Comparison of ENCODE assay signal across 8 cellular contexts in the genomic region with DNA sequence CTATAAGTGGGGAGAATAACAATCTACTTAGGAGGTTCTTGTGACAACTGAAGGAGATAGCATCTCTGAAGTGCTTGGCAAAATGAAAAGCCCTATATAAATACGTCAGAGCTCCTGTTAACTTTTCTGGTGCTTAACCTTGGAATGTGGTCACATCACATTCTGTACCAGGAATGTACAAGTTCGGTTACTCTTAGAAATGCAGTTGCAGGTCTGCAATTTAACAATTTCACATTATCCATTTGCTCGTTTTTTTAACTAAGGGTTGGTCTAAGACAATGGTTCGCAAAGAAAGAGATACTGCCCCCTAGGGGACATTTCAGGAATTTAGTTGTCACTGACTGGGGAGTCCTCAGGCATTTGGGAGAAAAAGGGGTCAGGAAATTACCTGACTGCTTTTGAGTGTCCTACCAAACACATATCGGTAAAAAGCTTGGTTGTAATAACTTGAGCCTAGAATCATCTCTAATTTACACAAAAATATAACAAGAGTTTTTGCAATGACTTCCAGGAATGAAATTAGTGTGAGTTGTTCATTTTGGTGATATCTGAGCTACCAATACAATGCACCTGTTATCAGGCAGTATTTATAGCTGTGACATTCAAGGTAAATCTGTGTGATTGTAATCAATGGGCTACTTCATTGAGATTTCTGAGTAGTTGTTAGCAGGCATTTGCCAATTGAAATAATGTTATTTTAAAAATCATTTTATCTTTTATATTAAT. TPM values are rescaled to one million over a fixed set of nuclear protein-coding genes. Genes with fewer than 3 reads are reported as not detected.
DNase-seq lines count a peak whose midpoint lies in the region; ATAC-seq, FAIRE-seq and TF ChIP-seq lines count a peak whose summit lies in the region.

No MANE protein-coding gene starts in this region.

- in situ Hi-C loops in Panc1 (cut with HindIII; ENCODE audit: low pct_unique_long_range_greater_than_20kb, low sequenced_read_pairs): no loop called here

- intact Hi-C loops in Panc1 (cut with micrococcal nuclease; ENCODE audit: unreplicated experiment): loop anchor here (2.0 kb wide), 1 partner anchor 105 kb away; no protein-coding TSS in a partner anchor
- intact Hi-C loops in left ventricle myocardium superior (cut with micrococcal nuclease): loop anchor here (10.0 kb wide), 1 partner anchor 177 kb away; a partner anchor contains a TSS

- H3K36me3 Mint-ChIP-seq in CD8-positive, alpha-beta memory T cell: no peaks in the 10 kb centered on the region
- H3K36me3 Mint-ChIP-seq in activated naive CD8-positive, alpha-beta T cell treated with anti-CD3 and anti-CD28 coated beads, Interleukin-2, amount 50 U/mL, for 24 hours (ENCODE audit: low read depth): no peaks in the 10 kb centered on the region

- no TSS peak for BruUV-seq in Panc1 (replicated peaks; lab: Mats Ljungman, UMichigan)

- CTCF ChIA-PET in CD8-positive, alpha-beta memory T cell (lab: Charles Lee): interaction anchor here (0.9 to 6.8 kb wide), 18 partner anchors 9 to 370 kb away, joined by 3 to 69 read pairs (median 5); a partner anchor contains a TSS
- CTCF ChIA-PET in Panc1 (lab: Charles Lee): interaction anchor here (0.6 to 2.5 kb wide), 8 partner anchors 16 to 370 kb away, joined by 3 to 27 read pairs (median 4); a partner anchor contains a TSS

- POLR2A ChIA-PET in CD8-positive, alpha-beta memory T cell (lab: Charles Lee): interaction anchor here (0.9 kb wide), 1 partner anchor 12 kb away, joined by 3 read pairs; no protein-coding TSS in a partner anchor
- POLR2A ChIA-PET in Panc1 (lab: Charles Lee): no interaction called here

- H3K27ac ChIP-seq in CD8-positive, alpha-beta memory T cell (ENCODE audit: low read depth, low read length): no peak overlapping the region
- H3K27ac ChIP-seq in Panc1 (ENCODE audit: low read length) (no peak overlapping the region), small intestine (ENCODE audit: low read depth in 1 of 2, low read length in 1 of 2) (no peak overlapping the region)

- peaks cover 3 to 10% (median 5%) of the 10 kb centered on the region in 3 donors for H3K4me1 Mint-ChIP-seq in CD8-positive, alpha-beta memory T cell
- H3K4me1 Mint-ChIP-seq in activated naive CD8-positive, alpha-beta T cell treated with anti-CD3 and anti-CD28 coated beads, Interleukin-2, amount 50 U/mL, for 24 hours: peaks cover 12% of the 10 kb centered on the region

- H3K27ac Mint-ChIP-seq in CD8-positive, alpha-beta memory T cell: no peak overlapping the region
- H3K27ac Mint-ChIP-seq in activated naive CD8-positive, alpha-beta T cell treated with anti-CD3 and anti-CD28 coated beads, Interleukin-2, amount 50 U/mL, for 24 hours: no peak overlapping the region

- TF ChIP-seq CTCF in Panc1 (IDR thresholded peaks at IDR 0.05): peak; percentile 84

- H3K27me3 ChIP-seq in CD8-positive, alpha-beta memory T cell (ENCODE audit: insufficient read depth, low read length, poor library complexity, severe bottlenecking): no peaks in the 10 kb centered on the region
- H3K27me3 ChIP-seq in Panc1 (ENCODE audit: control insufficient read depth, insufficient read depth, low read length) (no peaks in the 10 kb centered on the region), small intestine (ENCODE audit: control insufficient read depth in 2 of 2, insufficient read depth in 2 of 2, low read length in 2 of 2) (no peaks in the 10 kb centered on the region)

- H3K36me3 ChIP-seq in CD8-positive, alpha-beta memory T cell (ENCODE audit: insufficient read depth, low read length): no peaks in the 10 kb centered on the region
- H3K36me3 ChIP-seq in Panc1 (ENCODE audit: control insufficient read depth, insufficient read depth, low read length) (no peaks in the 10 kb centered on the region), small intestine (ENCODE audit: control insufficient read depth in 2 of 2, insufficient read depth in 2 of 2, low read length in 2 of 2) (no peaks in the 10 kb centered on the region)

- H3K9me3 ChIP-seq in CD8-positive, alpha-beta memory T cell (ENCODE audit: low read length): no peaks in the 10 kb centered on the region
- H3K9me3 ChIP-seq in Panc1 (ENCODE audit: control insufficient read depth, insufficient read depth, low read depth, low read length) (no peaks in the 10 kb centered on the region), small intestine (ENCODE audit: control insufficient read depth, low read depth) (no peaks in the 10 kb centered on the region)

- H3K4me1 ChIP-seq in CD8-positive, alpha-beta memory T cell (ENCODE audit: insufficient read depth, low read length): peaks cover 9% of the 10 kb centered on the region
- H3K4me1 ChIP-seq in Panc1 (ENCODE audit: control insufficient read depth, insufficient read depth, low read length) (peaks cover 6% of the 10 kb centered on the region), small intestine (ENCODE audit: control insufficient read depth in 2 of 2, insufficient read depth in 1 of 2, low read depth in 1 of 2, low read length in 1 of 2) (peaks cover 0 to 4% of the 10 kb centered on the region in 2 donors)

- DNase-seq in CD8-positive, alpha-beta memory T cell: peak in 4 of 5 donors; percentile 42 to 77 (median 67)
- DNase-seq in HT1080 (ENCODE audit: low read depth) (peak; percentile 61), Panc1 (ENCODE audit: low read depth, low spot score) (peak; percentile 66), left ventricle myocardium superior (no peak), small intestine (peak; percentile 80)
- DNase-seq in activated naive CD8-positive, alpha-beta T cell treated with anti-CD3 and anti-CD28 coated beads, Interleukin-2, amount 50 U/mL, for 24 hours: peak; percentile 65

- ATAC-seq in GM18861 (IDR thresholded peaks at IDR 0.05; ENCODE audit: unreplicated experiment): peak; percentile 77
- ATAC-seq in Panc1: peak; percentile 80
- ATAC-seq in activated naive CD8-positive, alpha-beta T cell treated with anti-CD3 and anti-CD28 coated beads, Interleukin-2, amount 50 U/mL, for 24 hours: peak; percentile 78
- ATAC-seq in left ventricle myocardium superior: peak; percentile 31
- no peak for ATAC-seq in HG03097 (IDR thresholded peaks at IDR 0.05; ENCODE audit: low FRiP score, unreplicated experiment)

- FAIRE-seq in small intestine (lab: Jason Lieb, UNC): no peak

- H3K4me3 ChIP-seq in CD8-positive, alpha-beta memory T cell (ENCODE audit: low read length): no peak overlapping the region
- H3K4me3 ChIP-seq in Panc1 (ENCODE audit: low read depth in 2 of 2, low read length in 2 of 2) (no peak overlapping the region), small intestine (ENCODE audit: low read depth in 1 of 2, low read length in 2 of 2) (no peak overlapping the region)

- peaks cover 19 to 42% of the 10 kb centered on the region in 2 donors for H3K27me3 Mint-ChIP-seq in CD8-positive, alpha-beta memory T cell
- H3K27me3 Mint-ChIP-seq in activated naive CD8-positive, alpha-beta T cell treated with anti-CD3 and anti-CD28 coated beads, Interleukin-2, amount 50 U/mL, for 24 hours: no peaks in the 10 kb centered on the region

- 3 to 6% (median 6%) methylated on average over 5 of the region's 5 CpGs for WGBS in small intestine, 3 donors

- no peaks in the 10 kb centered on the region for H3K9me3 Mint-ChIP-seq in CD8-positive, alpha-beta memory T cell
- no peaks in the 10 kb centered on the region for H3K9me3 Mint-ChIP-seq in activated naive CD8-positive, alpha-beta T cell treated with anti-CD3 and anti-CD28 coated beads, Interleukin-2, amount 50 U/mL, for 24 hours

- peak overlapping the region in 1 of 7 donors; percentile 47 for H3K4me3 Mint-ChIP-seq in CD8-positive, alpha-beta memory T cell
- no peak overlapping the region for H3K4me3 Mint-ChIP-seq in activated naive CD8-positive, alpha-beta T cell treated with anti-CD3 and anti-CD28 coated beads, Interleukin-2, amount 50 U/mL, for 24 hours

RNA-seq across cellular contexts. Expression of a gene that starts 5.4 kb away (rescaled TPM):
- total RNA-seq in CD8-positive, alpha-beta memory T cell: 1 to 10 TPM; 2.1 TPM
- not detected for polyA plus RNA-seq in CD8-positive, alpha-beta memory T cell
- total RNA-seq in HT1080 (2014; rRNA removed; shearing (Covaris generic)): 55.7 and 61.2 TPM in 2 replicates
- 108 and 109 TPM in 2 replicates for polyA plus RNA-seq in HT1080 (2015; cell fraction: cytosol; rRNA removed)
- 89.7 and 96.6 TPM in 2 replicates for polyA plus RNA-seq in HT1080 (2015; cell fraction: nucleus; rRNA removed)
- total RNA-seq in Panc1 (2021; ENCODE audit: unreplicated experiment): 5.0 TPM
- polyA plus RNA-seq in Panc1 (2012; ENCODE audit: insufficient read length): 2.9 TPM
- 21.9 TPM for total RNA-seq in left ventricle myocardium superior
- 10 to 100 TPM; 10.3 to 18.1 (median 17.3) TPM for polyA plus RNA-seq in small intestine

RNA-seq across cellular contexts. Expression of a gene that starts 8.2 kb away (rescaled TPM):
- not detected for total RNA-seq in CD8-positive, alpha-beta memory T cell
- not detected for polyA plus RNA-seq in CD8-positive, alpha-beta memory T cell
- total RNA-seq in HT1080 (2014; rRNA removed; shearing (Covaris generic)): not detected in 2 replicates
- polyA plus RNA-seq in HT1080 (2015; cell fraction: cytosol; rRNA removed): not detected in 2 replicates
- 0.27 and 0.36 TPM in 2 replicates for polyA plus RNA-seq in HT1080 (2015; cell fraction: nucleus; rRNA removed)
- total RNA-seq in Panc1 (2021; ENCODE audit: unreplicated experiment) (not detected), left ventricle myocardium superior (not detected)
- polyA plus RNA-seq in Panc1 (2012; ENCODE audit: insufficient read length): not detected
- not detected for polyA plus RNA-seq in small intestine

RNA-seq across cellular contexts. Expression of a gene that starts 48.9 kb away (rescaled TPM):
- 10 to 100 TPM; 71.2 to 73.2 TPM for total RNA-seq in CD8-positive, alpha-beta memory T cell
- polyA plus RNA-seq in CD8-positive, alpha-beta memory T cell: 115 TPM
- 114 and 149 TPM in 2 replicates for total RNA-seq in HT1080 (2014; rRNA removed; shearing (Covaris generic))
- 174 and 198 TPM in 2 replicates for polyA plus RNA-seq in HT1080 (2015; cell fraction: cytosol; rRNA removed)
- polyA plus RNA-seq in HT1080 (2015; cell fraction: nucleus; rRNA removed): 73.5 and 77.0 TPM in 2 replicates
- total RNA-seq in Panc1 (2021; ENCODE audit: unreplicated experiment): 54.4 TPM
- polyA plus RNA-seq in Panc1 (2012; ENCODE audit: insufficient read length): 45.7 TPM
- 68.1 TPM for total RNA-seq in left ventricle myocardium superior
- polyA plus RNA-seq in small intestine: 10 to 100 TPM; 66.0 to 73.1 (median 67.6) TPM

RNA-seq across cellular contexts. Expression of a gene that starts 49.9 kb away (rescaled TPM):
- 100 to 1,000 TPM; 100 to 107 TPM for total RNA-seq in CD8-positive, alpha-beta memory T cell
- 88.6 TPM for polyA plus RNA-seq in CD8-positive, alpha-beta memory T cell
- 25.2 and 29.0 TPM in 2 replicates for total RNA-seq in HT1080 (2014; rRNA removed; shearing (Covaris generic))
- 27.7 and 32.5 TPM in 2 replicates for polyA plus RNA-seq in HT1080 (2015; cell fraction: cytosol; rRNA removed)
- polyA plus RNA-seq in HT1080 (2015; cell fraction: nucleus; rRNA removed): 123 and 137 TPM in 2 replicates
- total RNA-seq in Panc1 (2021; ENCODE audit: unreplicated experiment) (140 TPM), left ventricle myocardium superior (66.1 TPM)
- polyA plus RNA-seq in Panc1 (2012; ENCODE audit: insufficient read length): 70.5 TPM
- polyA plus RNA-seq in small intestine: 10 to 100 TPM; 44.2 to 72.7 (median 51.2) TPM
